ENCODE assay signal across 33 cellular contexts in genomic region chr7:122561326-122561725, GRCh38.
"Had no signal": no experiment of that assay in that cellular context is flagged by ENCODE, and none has a peak within 500 bp of the region (broad histone marks: within the 10 kb centered on the region; RNA-seq: fewer than 3 reads in every experiment).

No MANE protein-coding gene starts in this region.

- H3K9me3 ChIP-seq: adrenal gland, body of pancreas, breast epithelium had no signal

- FAIRE-seq: astrocyte, TTC549 had no signal

- H3K4me1 ChIP-seq: breast epithelium had no signal

- DNase-seq: activated B cell treated with CpG ODN at 0.5 μM for 24 hours; activated CD4-positive, alpha-beta memory T cell treated with anti-CD3 and anti-CD28 coated beads for 36 hours; activated CD4-positive, alpha-beta T cell treated with anti-CD3 and anti-CD28 coated beads for 4 hours; activated CD4-positive, alpha-beta T cell treated with anti-CD3 and anti-CD28 coated beads, Interleukin-2, amount 10 ng/mL, durations not matched to agents 24 days and 14 days; activated CD4-positive, alpha-beta T cell treated with anti-CD3 and anti-CD28 coated beads, Interleukin-2, amount 50 U/mL, for 1 hour; activated CD4-positive, alpha-beta T cell treated with anti-CD3 and anti-CD28 coated beads, Interleukin-2, amount 50 U/mL, for 4 hours; activated CD4-positive, CD25-positive, alpha-beta regulatory T cell treated with anti-CD3 and anti-CD28 coated beads, Interleukin-2, amount 50 U/mL, for 72 hours; activated CD8-positive, alpha-beta memory T cell treated with anti-CD3 and anti-CD28 coated beads, Interleukin-2, amount 50 U/mL, for 4 hours; activated CD8-positive, alpha-beta T cell treated with anti-CD3 and anti-CD28 coated beads for 36 hours; activated effector memory CD4-positive, alpha-beta T cell treated with anti-CD3 and anti-CD28 coated beads, Interleukin-2, amount 50 U/mL, for 16 hours; activated gamma-delta T cell treated with Interleukin-2 at 50 U/mL for 16 hours; activated naive CD4-positive, alpha-beta T cell; activated naive CD4-positive, alpha-beta T cell treated with anti-CD3 and anti-CD28 coated beads for 36 hours; activated naive CD4-positive, alpha-beta T cell treated with anti-CD3 and anti-CD28 coated beads, Interleukin-2, amount 50 U/mL, for 16 hours; activated naive CD8-positive, alpha-beta T cell treated with anti-CD3 and anti-CD28 coated beads for 36 hours; activated T-cell treated with anti-CD3 and anti-CD28 coated beads for 4 hours; activated T-cell treated with anti-CD3 and anti-CD28 coated beads, Interleukin-2, amount 50 U/mL, for 1 hour; activated T-cell treated with anti-CD3 and anti-CD28 coated beads, Interleukin-2, amount 50 U/mL, for 4 hours; activated T-cell treated with anti-CD3 and anti-CD28 coated beads, Interleukin-2, amount 50 U/mL, for 72 hours; adrenal gland; amniotic stem cell; aorta; body of pancreas; brain microvascular endothelial cell; central memory CD4-positive, alpha-beta T cell; T-helper 2 cell; T-helper 9 cell had no signal

- H3K4me3 ChIP-seq: adrenal gland, body of pancreas, breast epithelium had no signal

- H3K27ac ChIP-seq: adrenal gland, body of pancreas, brain microvascular endothelial cell, breast epithelium, VCaP had no signal

- H3K36me3 ChIP-seq: adrenal gland, brain microvascular endothelial cell, breast epithelium had no signal

- ATAC-seq: activated CD8-positive, alpha-beta T cell treated with anti-CD3 and anti-CD28 coated beads for 36 hours; activated naive CD4-positive, alpha-beta T cell treated with anti-CD3 and anti-CD28 coated beads, Interleukin-2, amount 50 U/mL, for 72 hours; activated T-cell treated with anti-CD3 and anti-CD28 coated beads, Interleukin-2, amount 50 U/mL, for 4 hours; activated T-cell treated with anti-CD3 and anti-CD28 coated beads, Interleukin-2, amount 50 U/mL, for 72 hours; activated T-helper 17 cell treated with anti-CD3 and anti-CD28 coated beads, Interleukin-2, amount 50 U/mL, for 72 hours; body of pancreas had no signal

- H3K27me3 ChIP-seq: adrenal gland, body of pancreas, brain microvascular endothelial cell, breast epithelium had no signal
